In the genomic region with DNA sequence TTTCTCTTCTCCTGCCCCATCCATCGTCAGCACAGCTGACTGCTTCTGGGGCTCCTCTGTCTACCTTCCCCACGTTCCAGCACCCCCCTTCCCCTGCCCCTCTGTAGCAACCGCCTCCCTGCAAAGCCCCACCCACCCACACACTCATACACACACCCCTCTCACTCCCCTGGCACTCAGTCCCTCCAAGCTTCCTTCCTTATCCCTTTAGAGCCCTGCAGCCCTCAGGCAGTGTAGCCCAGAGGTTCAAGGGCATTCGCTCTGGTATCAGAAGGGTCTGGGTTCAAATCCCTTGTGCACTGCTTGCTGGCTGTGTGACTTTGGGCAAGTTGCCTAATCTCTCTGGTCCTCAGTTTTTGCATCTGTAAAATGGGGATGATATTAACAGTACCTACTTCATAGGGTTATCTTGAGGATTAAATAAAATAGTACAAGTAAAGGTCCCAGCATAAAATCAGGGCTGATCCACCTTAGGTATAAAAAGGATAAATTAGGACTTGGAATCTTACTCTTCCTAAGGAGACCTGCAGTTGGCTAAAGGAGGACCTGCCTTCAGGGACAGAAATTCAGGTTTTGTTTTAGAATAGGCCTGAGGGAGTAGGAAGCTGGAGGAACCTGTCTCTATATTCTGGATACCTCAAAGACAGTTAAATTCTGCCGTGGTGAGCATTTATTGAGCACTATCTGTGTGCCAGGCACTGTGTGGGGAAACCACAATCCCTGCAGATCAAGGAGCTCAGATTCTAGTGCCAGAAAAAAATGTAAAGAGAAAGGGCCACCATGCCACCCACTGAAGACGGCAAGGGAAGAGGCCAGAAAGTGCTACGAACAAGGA, we compare ENCODE assay signal across 12 cellular contexts.
DNase-seq lines count a peak whose midpoint lies in the region; ATAC-seq and TF ChIP-seq lines count a peak whose summit lies in the region.
"Had no signal": no experiment of that assay in that cellular context is flagged by ENCODE, and none has a peak within 500 bp of the region (broad histone marks: within the 10 kb centered on the region; RNA-seq: fewer than 3 reads in every experiment).

No MANE protein-coding gene starts in this region.

- peaks cover 2% of the 10 kb centered on the region for H3K36me3 Mint-ChIP-seq in activated naive CD4-positive, alpha-beta T cell treated with anti-CD3 and anti-CD28 coated beads, Interleukin-2, amount 10 ng/mL, durations not matched to agents 7 days and 5 days

- no peak for DNase-seq in activated naive CD4-positive, alpha-beta T cell treated with anti-CD3 and anti-CD28 coated beads, Interleukin-2, amount 10 ng/mL, durations not matched to agents 7 days and 5 days
- DNase-seq in activated naive CD4-positive, alpha-beta T cell (lab: John Stamatoyannopoulos, UW), result no peak
- DNase-seq in foreskin keratinocyte (no peak), neuronal stem cell (ENCODE audit: low spot score) (no peak), aorta (no peak), NCI-H345 (lab: John Stamatoyannopoulos, UW) (no peak), putamen (ENCODE audit: low spot score) (no peak), SKM-1 (lab: John Stamatoyannopoulos, UW; ENCODE audit: unreplicated experiment) (no peak)
- DNase-seq: cerebellar nuclear complex, NCI-H1417 treated with DMSO at 0.1 percent for 48 hours had no signal

- H3K4ac ChIP-seq in neuronal stem cell (ENCODE audit: low read length), result no peak overlapping the region

- peak overlapping the region; percentile 44 for H3K23ac ChIP-seq in neuronal stem cell (ENCODE audit: low read depth, low read length, poor library complexity)

- no peak overlapping the region for H2AK5ac ChIP-seq in neuronal stem cell (ENCODE audit: low read depth, low read length)

- peaks cover 2% of the 10 kb centered on the region for H3K9me3 Mint-ChIP-seq in activated naive CD4-positive, alpha-beta T cell treated with anti-CD3 and anti-CD28 coated beads, Interleukin-2, amount 10 ng/mL, durations not matched to agents 7 days and 5 days
- H3K9me3 Mint-ChIP-seq: activated T-helper 1 cell treated with anti-CD3 and anti-CD28 coated beads, Interleukin-12 subunit alpha, Interleukin-12 subunit beta, Interleukin-2, Interleukin-4 antibody, amounts not matched to agents 30 ng/mL and 10 ng/mL and 1 ng/mL, durations not matched to agents 14 hours and 24 hours and 36 hours; neural crest cell had no signal

- H2BK5ac ChIP-seq in neuronal stem cell (ENCODE audit: low read length), result no peak overlapping the region

- TF ChIP-seq CTCF in foreskin keratinocyte (conservative IDR thresholded peaks at IDR 0.05), result no peak

- CTCF ChIA-PET in activated naive CD4-positive, alpha-beta T cell treated with anti-CD3 and anti-CD28 coated beads, Interleukin-2, amount 10 ng/mL, durations not matched to agents 7 days and 5 days (lab: Charles Lee), result interaction anchor here (1.1 kb wide), 1 partner anchor 11 kb away, joined by 3 read pairs; no protein-coding TSS in a partner anchor

- H3K4me1 ChIP-seq in foreskin keratinocyte (peaks cover 4% of the 10 kb centered on the region), neuronal stem cell (ENCODE audit: control insufficient read depth in 2 of 2, insufficient read depth in 1 of 2, low read depth in 1 of 2, low read length in 2 of 2) (peaks cover 2 to 9% of the 10 kb centered on the region in 2 donors), aorta (ENCODE audit: control insufficient read depth in 1 of 2, insufficient read depth in 2 of 2, low read length in 2 of 2) (no peaks in the 10 kb centered on the region)

- H3K4me3 Mint-ChIP-seq in activated naive CD4-positive, alpha-beta T cell treated with anti-CD3 and anti-CD28 coated beads, Interleukin-2, amount 10 ng/mL, durations not matched to agents 7 days and 5 days, result no peak overlapping the region
- H3K4me3 Mint-ChIP-seq: activated T-helper 1 cell treated with anti-CD3 and anti-CD28 coated beads, Interleukin-12 subunit alpha, Interleukin-12 subunit beta, Interleukin-2, Interleukin-4 antibody, amounts not matched to agents 30 ng/mL and 10 ng/mL and 1 ng/mL, durations not matched to agents 14 hours and 24 hours and 36 hours; neural crest cell had no signal

- no peak overlapping the region for H4K91ac ChIP-seq in neuronal stem cell (ENCODE audit: low read depth, low read length, poor library complexity)

- H3K4me3 ChIP-seq in neuronal stem cell (ENCODE audit: low read length in 2 of 2), result no peak overlapping the region
- no peak overlapping the region for H3K4me3 ChIP-seq in aorta (ENCODE audit: low read length in 2 of 2)

- H3K9ac ChIP-seq in neuronal stem cell (ENCODE audit: low read depth, low read length, poor library complexity), result no peak overlapping the region

- intact Hi-C loops in aorta (cut with DNase I), result no loop called here

- H2AFZ ChIP-seq in neuronal stem cell (ENCODE audit: low read length), result no peak overlapping the region

- no peak overlapping the region for H2BK12ac ChIP-seq in neuronal stem cell (ENCODE audit: low read length)

- H3K36me3 ChIP-seq in neuronal stem cell (replicated peaks in 1 of 2; ENCODE audit: control insufficient read depth in 2 of 2, insufficient read depth in 2 of 2, low read length in 2 of 2) (no peaks in the 10 kb centered on the region), aorta (ENCODE audit: control insufficient read depth in 1 of 2, insufficient read depth in 2 of 2, low read length in 1 of 2) (no peaks in the 10 kb centered on the region)

- no CpG with 5 or more reads among the region's 7 CpGs for WGBS in neuronal stem cell (ENCODE audit: extremely low coverage in 2 of 2, insufficient read length in 2 of 2, insufficient replicate concordance in 1 of 2), 2 donors
- 19 to 22% methylated on average over 7 of the region's 7 CpGs for WGBS in aorta, 2 donors

- no peak overlapping the region for H3K4me2 ChIP-seq in neuronal stem cell (ENCODE audit: insufficient read depth, low read length, poor library complexity, severe bottlenecking)

- no peaks in the 10 kb centered on the region for H3K9me3 ChIP-seq in neuronal stem cell (replicated peaks in 1 of 2; ENCODE audit: control insufficient read depth in 2 of 2, insufficient read depth in 1 of 2, low read depth in 1 of 2, low read length in 2 of 2)
- no peaks in the 10 kb centered on the region for H3K9me3 ChIP-seq in aorta (ENCODE audit: control insufficient read depth, low read length)

- H3K79me1 ChIP-seq in neuronal stem cell (ENCODE audit: low read depth, low read length), result no peaks in the 10 kb centered on the region

- H3K27me3 ChIP-seq in foreskin keratinocyte (peaks cover 7% of the 10 kb centered on the region), neuronal stem cell (ENCODE audit: control insufficient read depth in 3 of 3, insufficient read depth in 3 of 3, low read depth in 1 of 3, low read length in 3 of 3) (peaks cover 0 to 35% (median 0%) of the 10 kb centered on the region in 3 experiments), aorta (ENCODE audit: control insufficient read depth in 1 of 2, insufficient read depth in 2 of 2, low read length in 1 of 2) (no peaks in the 10 kb centered on the region)

- H3K4me1 Mint-ChIP-seq in activated naive CD4-positive, alpha-beta T cell treated with anti-CD3 and anti-CD28 coated beads, Interleukin-2, amount 10 ng/mL, durations not matched to agents 7 days and 5 days, result peaks cover 23% of the 10 kb centered on the region

- H3K27me3 Mint-ChIP-seq in activated naive CD4-positive, alpha-beta T cell treated with anti-CD3 and anti-CD28 coated beads, Interleukin-2, amount 10 ng/mL, durations not matched to agents 7 days and 5 days, result peaks cover 33% of the 10 kb centered on the region

- no peak overlapping the region for H3K27ac ChIP-seq in foreskin keratinocyte
- H3K27ac ChIP-seq in neuronal stem cell (replicated peaks; ENCODE audit: low read length), result no peak overlapping the region
- H3K27ac ChIP-seq in aorta (ENCODE audit: low read depth in 1 of 2, low read length in 2 of 2), result no peak overlapping the region

- ATAC-seq in foreskin keratinocyte, result peak; percentile 61
- peak; percentile 55 for ATAC-seq in aorta (ENCODE audit: low FRiP score)

- no peak overlapping the region for H2BK15ac ChIP-seq in neuronal stem cell (ENCODE audit: low read length)

- H4K8ac ChIP-seq in neuronal stem cell (ENCODE audit: low read depth, low read length), result no peak overlapping the region

- peak overlapping the region; percentile 31 for H3K27ac Mint-ChIP-seq in activated naive CD4-positive, alpha-beta T cell treated with anti-CD3 and anti-CD28 coated beads, Interleukin-2, amount 10 ng/mL, durations not matched to agents 7 days and 5 days
- H3K27ac Mint-ChIP-seq: activated T-helper 1 cell treated with anti-CD3 and anti-CD28 coated beads, Interleukin-12 subunit alpha, Interleukin-12 subunit beta, Interleukin-2, Interleukin-4 antibody, amounts not matched to agents 30 ng/mL and 10 ng/mL and 1 ng/mL, durations not matched to agents 14 hours and 24 hours and 36 hours had no signal

- H2BK120ac ChIP-seq in neuronal stem cell (ENCODE audit: low read depth, low read length), result no peak overlapping the region

- no peak overlapping the region for H3K14ac ChIP-seq in neuronal stem cell (ENCODE audit: low read length)

- no peak overlapping the region for H3K18ac ChIP-seq in neuronal stem cell (ENCODE audit: low read length)
